ENCODE assay signal across 32 cellular contexts in the genomic region with DNA sequence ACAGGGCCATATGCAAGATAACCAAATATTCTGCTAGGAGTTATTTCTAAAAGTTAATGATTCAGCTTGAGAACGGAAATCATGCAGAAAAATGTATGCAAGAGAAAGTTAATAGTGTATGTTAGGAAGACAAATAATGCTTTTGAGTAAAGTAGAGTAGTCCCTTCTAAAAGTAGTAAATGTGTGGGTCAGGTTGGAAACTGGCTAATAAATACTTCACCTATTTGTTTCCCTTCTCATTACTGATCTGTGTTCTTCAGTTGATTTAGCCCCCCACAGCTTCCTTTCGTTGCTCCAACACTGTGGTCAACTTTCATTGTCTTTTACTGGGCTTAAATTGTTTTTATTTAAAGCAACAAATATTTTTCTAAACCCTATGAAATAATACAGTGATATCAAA.
"Had no signal": no experiment of that assay in that cellular context is flagged by ENCODE, and none has a peak within 500 bp of the region (broad histone marks: within the 10 kb centered on the region; RNA-seq: fewer than 3 reads in every experiment).

No MANE protein-coding gene starts in this region.

- DNase-seq: activated B cell treated with CpG ODN at 0.5 μM for 24 hours; activated CD4-positive, alpha-beta memory T cell treated with anti-CD3 and anti-CD28 coated beads for 36 hours; activated CD4-positive, alpha-beta T cell treated with anti-CD3 and anti-CD28 coated beads for 4 hours; activated CD4-positive, alpha-beta T cell treated with anti-CD3 and anti-CD28 coated beads, Interleukin-2, amount 10 ng/mL, durations not matched to agents 24 days and 14 days; activated CD4-positive, alpha-beta T cell treated with anti-CD3 and anti-CD28 coated beads, Interleukin-2, amount 50 U/mL, for 1 hour; activated CD4-positive, alpha-beta T cell treated with anti-CD3 and anti-CD28 coated beads, Interleukin-2, amount 50 U/mL, for 4 hours; activated CD4-positive, CD25-positive, alpha-beta regulatory T cell treated with anti-CD3 and anti-CD28 coated beads, Interleukin-2, amount 50 U/mL, for 72 hours; activated CD8-positive, alpha-beta memory T cell treated with anti-CD3 and anti-CD28 coated beads, Interleukin-2, amount 50 U/mL, for 4 hours; activated CD8-positive, alpha-beta T cell treated with anti-CD3 and anti-CD28 coated beads for 36 hours; activated effector memory CD4-positive, alpha-beta T cell treated with anti-CD3 and anti-CD28 coated beads, Interleukin-2, amount 50 U/mL, for 16 hours; activated gamma-delta T cell treated with Interleukin-2 at 50 U/mL for 16 hours; activated naive CD4-positive, alpha-beta T cell; activated naive CD4-positive, alpha-beta T cell treated with anti-CD3 and anti-CD28 coated beads for 36 hours; activated naive CD4-positive, alpha-beta T cell treated with anti-CD3 and anti-CD28 coated beads, Interleukin-2, amount 50 U/mL, for 16 hours; activated naive CD8-positive, alpha-beta T cell treated with anti-CD3 and anti-CD28 coated beads for 36 hours; activated T-cell treated with anti-CD3 and anti-CD28 coated beads for 4 hours; activated T-cell treated with anti-CD3 and anti-CD28 coated beads, Interleukin-2, amount 50 U/mL, for 1 hour; activated T-cell treated with anti-CD3 and anti-CD28 coated beads, Interleukin-2, amount 50 U/mL, for 4 hours; activated T-cell treated with anti-CD3 and anti-CD28 coated beads, Interleukin-2, amount 50 U/mL, for 72 hours; amygdala; anterior cingulate cortex; caudate nucleus; cerebellar nuclear complex; T-helper 2 cell; T-helper 9 cell had no signal

- ATAC-seq: activated CD8-positive, alpha-beta T cell treated with anti-CD3 and anti-CD28 coated beads for 36 hours; activated naive CD4-positive, alpha-beta T cell treated with anti-CD3 and anti-CD28 coated beads, Interleukin-2, amount 50 U/mL, for 72 hours; activated T-cell treated with anti-CD3 and anti-CD28 coated beads, Interleukin-2, amount 50 U/mL, for 4 hours; activated T-cell treated with anti-CD3 and anti-CD28 coated beads, Interleukin-2, amount 50 U/mL, for 72 hours; activated T-helper 17 cell treated with anti-CD3 and anti-CD28 coated beads, Interleukin-2, amount 50 U/mL, for 72 hours had no signal

- H3K27me3 Mint-ChIP-seq: activated B cell treated with CpG ODN at 0.5 μM for 24 hours; activated CD4-positive, alpha-beta memory T cell treated with anti-CD3 and anti-CD28 coated beads for 36 hours; activated CD4-positive, alpha-beta T cell treated with anti-CD3 and anti-CD28 coated beads, Interleukin-2, amount 10 ng/mL, durations not matched to agents 24 days and 14 days; activated CD8-positive, alpha-beta T cell treated with anti-CD3 and anti-CD28 coated beads for 36 hours; activated naive CD8-positive, alpha-beta T cell treated with anti-CD3 and anti-CD28 coated beads for 36 hours; activated T-helper 17 cell treated with anti-CD3 and anti-CD28 coated beads, Interleukin-2, amount 50 U/mL, for 72 hours; brain; central memory CD8-positive, alpha-beta T cell had no signal

- H3K9me3 Mint-ChIP-seq: activated CD4-positive, alpha-beta T cell treated with anti-CD3 and anti-CD28 coated beads, Interleukin-2, amount 10 ng/mL, durations not matched to agents 24 days and 14 days; activated naive CD4-positive, alpha-beta T cell treated with anti-CD3 and anti-CD28 coated beads, Interleukin-2, amount 50 U/mL, for 72 hours; T-helper 2 cell treated with Interferon-gamma antibody and Interleukin-4, amounts not matched to agents 5 μg/mL and 100 μg/mL, for 36 hours had no signal

- H3K36me3 Mint-ChIP-seq: activated CD4-positive, alpha-beta memory T cell treated with anti-CD3 and anti-CD28 coated beads for 36 hours; activated naive CD4-positive, alpha-beta T cell treated with anti-CD3 and anti-CD28 coated beads, Interleukin-2, amount 50 U/mL, for 72 hours; activated naive CD8-positive, alpha-beta T cell treated with anti-CD3 and anti-CD28 coated beads for 36 hours; brain had no signal

- H3K27ac Mint-ChIP-seq: activated B cell treated with CpG ODN at 0.5 μM for 24 hours; activated CD4-positive, alpha-beta memory T cell treated with anti-CD3 and anti-CD28 coated beads for 36 hours; activated CD4-positive, alpha-beta T cell treated with anti-CD3 and anti-CD28 coated beads, Interleukin-2, amount 10 ng/mL, durations not matched to agents 24 days and 14 days; activated CD8-positive, alpha-beta T cell treated with anti-CD3 and anti-CD28 coated beads for 36 hours; activated naive CD4-positive, alpha-beta T cell treated with anti-CD3 and anti-CD28 coated beads for 36 hours; activated naive CD4-positive, alpha-beta T cell treated with anti-CD3 and anti-CD28 coated beads, Interleukin-2, amount 50 U/mL, for 72 hours; activated naive CD8-positive, alpha-beta T cell treated with anti-CD3 and anti-CD28 coated beads for 36 hours; activated T-cell treated with anti-CD3 and anti-CD28 coated beads, Interleukin-2, amount 50 U/mL, for 72 hours; activated T-helper 1 cell treated with anti-CD3 and anti-CD28 coated beads, Interleukin-12 subunit alpha, Interleukin-12 subunit beta, Interleukin-2, Interleukin-4 antibody, amounts not matched to agents 30 ng/mL and 10 ng/mL and 1 ng/mL, durations not matched to agents 14 hours and 24 hours and 36 hours; activated T-helper 17 cell treated with anti-CD3 and anti-CD28 coated beads, Interleukin-2, amount 50 U/mL, for 72 hours; brain; T-helper 1 cell treated with Interleukin-12 subunit alpha and Interleukin-12 subunit beta and Interleukin-4 antibody, amounts not matched to agents 30 μg/mL and 1 μg/mL, for 36 hours; T-helper 2 cell treated with Interferon-gamma antibody and Interleukin-4, amounts not matched to agents 5 μg/mL and 100 μg/mL, for 36 hours had no signal

- H3K4me3 Mint-ChIP-seq: activated B cell treated with CpG ODN at 0.5 μM for 24 hours; activated CD4-positive, alpha-beta memory T cell treated with anti-CD3 and anti-CD28 coated beads for 36 hours; activated CD4-positive, alpha-beta T cell treated with anti-CD3 and anti-CD28 coated beads, Interleukin-2, amount 10 ng/mL, durations not matched to agents 24 days and 14 days; activated CD8-positive, alpha-beta T cell treated with anti-CD3 and anti-CD28 coated beads for 36 hours; activated naive CD4-positive, alpha-beta T cell treated with anti-CD3 and anti-CD28 coated beads for 36 hours; activated naive CD8-positive, alpha-beta T cell treated with anti-CD3 and anti-CD28 coated beads for 36 hours; activated T-cell treated with anti-CD3 and anti-CD28 coated beads, Interleukin-2, amount 50 U/mL, for 4 hours; activated T-cell treated with anti-CD3 and anti-CD28 coated beads, Interleukin-2, amount 50 U/mL, for 72 hours; activated T-helper 1 cell treated with anti-CD3 and anti-CD28 coated beads, Interleukin-12 subunit alpha, Interleukin-12 subunit beta, Interleukin-2, Interleukin-4 antibody, amounts not matched to agents 30 ng/mL and 10 ng/mL and 1 ng/mL, durations not matched to agents 14 hours and 24 hours and 36 hours; activated T-helper 17 cell treated with anti-CD3 and anti-CD28 coated beads, Interleukin-2, amount 50 U/mL, for 72 hours; brain; central memory CD8-positive, alpha-beta T cell; T-helper 1 cell treated with Interleukin-12 subunit alpha and Interleukin-12 subunit beta and Interleukin-4 antibody, amounts not matched to agents 30 μg/mL and 1 μg/mL, for 36 hours; T-helper 2 cell treated with Interferon-gamma antibody and Interleukin-4, amounts not matched to agents 5 μg/mL and 100 μg/mL, for 36 hours had no signal

- H3K4me1 Mint-ChIP-seq: activated B cell treated with CpG ODN at 0.5 μM for 24 hours; activated CD4-positive, alpha-beta T cell treated with anti-CD3 and anti-CD28 coated beads, Interleukin-2, amount 10 ng/mL, durations not matched to agents 24 days and 14 days; activated naive CD8-positive, alpha-beta T cell treated with anti-CD3 and anti-CD28 coated beads for 36 hours; activated T-helper 17 cell treated with anti-CD3 and anti-CD28 coated beads, Interleukin-2, amount 50 U/mL, for 72 hours; brain; central memory CD8-positive, alpha-beta T cell had no signal
